Comparison of ENCODE assay signal across 8 cellular contexts in the genomic region with DNA sequence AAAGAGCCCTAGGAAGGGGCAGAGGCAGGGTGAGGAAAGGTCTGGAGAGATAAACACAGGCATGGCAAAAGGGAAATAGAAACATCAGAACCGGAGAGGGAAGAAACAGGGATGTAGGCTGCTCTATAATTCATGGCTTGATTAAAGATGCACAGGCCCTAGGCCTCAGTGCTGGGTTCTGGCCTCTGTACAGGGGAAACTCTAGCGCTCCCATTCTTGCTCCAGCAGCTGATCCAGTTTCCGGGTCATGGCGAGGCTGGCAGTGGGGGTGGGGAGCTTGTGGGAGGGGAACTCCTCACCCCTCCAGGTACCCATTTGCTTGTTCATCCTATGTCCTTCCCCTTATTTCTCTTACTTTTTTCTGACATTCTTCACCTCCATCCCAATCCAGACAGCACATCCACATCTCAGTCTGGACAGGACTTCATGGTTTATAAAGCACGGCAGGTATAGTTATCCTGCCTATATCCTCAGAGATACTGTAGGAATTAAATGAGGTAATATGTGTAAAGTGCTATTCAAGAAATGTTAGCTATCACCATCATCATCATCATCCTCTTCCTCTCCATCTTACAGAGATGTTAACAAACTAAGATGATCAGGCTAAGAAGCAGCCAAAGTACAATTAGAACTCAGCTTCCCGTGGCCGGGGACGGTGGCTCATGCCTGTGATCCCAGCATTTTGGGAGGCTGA. TPM values are rescaled to one million over a fixed set of nuclear protein-coding genes. Genes with fewer than 3 reads are reported as not detected.
DNase-seq lines count a peak whose midpoint lies in the region; ATAC-seq, FAIRE-seq and TF ChIP-seq lines count a peak whose summit lies in the region.

No MANE protein-coding gene starts in this region.

- no peak for TF ChIP-seq POLR2A in A549 (IDR thresholded peaks at IDR 0.05; ENCODE audit: low read length)

- no peak for FAIRE-seq in A549 (lab: Jason Lieb, UNC)

- H3K4me2 ChIP-seq in A549: peak overlapping the region; percentile 52

- no peak for DNase-seq in A549 (ENCODE audit: low read depth in 1 of 2, low spot score in 1 of 2)
- DNase-seq in CD4-positive, alpha-beta memory T cell: peak in 1 of 5 donors; percentile 37
- DNase-seq in cardiac fibroblast (ENCODE audit: low read depth in 2 of 2): peak; percentile 11 to 60
- DNase-seq in natural killer cell: no peak
- DNase-seq in ecto neural progenitor cell (ENCODE audit: low spot score): no peak
- DNase-seq in head of caudate nucleus: no peak
- no peak for DNase-seq in cerebellar nuclear complex (lab: John Stamatoyannopoulos, UW)

- H3K4me3 ChIP-seq in A549: no peak overlapping the region
- no peak overlapping the region for H3K4me3 ChIP-seq in CD4-positive, alpha-beta memory T cell (ENCODE audit: low read length in 2 of 2)
- H3K4me3 ChIP-seq in cardiac fibroblast (replicated peaks in 1 of 2; ENCODE audit: low read depth in 2 of 2, low read length in 2 of 2): no peak overlapping the region

- no peaks in the 10 kb centered on the region for H3K27me3 Mint-ChIP-seq in CD4-positive, alpha-beta memory T cell
- H3K27me3 Mint-ChIP-seq in natural killer cell (ENCODE audit: low read depth in 2 of 2): no peaks in the 10 kb centered on the region

- no peak for TF ChIP-seq RAD21 in A549 (conservative IDR thresholded peaks at IDR 0.05 in 1 of 2, IDR thresholded peaks at IDR 0.05 in 1 of 2)

- TF ChIP-seq EP300 in A549 (IDR thresholded peaks at IDR 0.05): no peak

- intact Hi-C loops in CD4-positive, alpha-beta memory T cell (cut with micrococcal nuclease): no loop called here
- intact Hi-C loops in natural killer cell (cut with micrococcal nuclease) (no loop called here), head of caudate nucleus (cut with DNase I) (no loop called here)

- peak overlapping the region in 2 of 8 donors; percentile 34 to 56 for H3K4me3 Mint-ChIP-seq in CD4-positive, alpha-beta memory T cell
- peak overlapping the region; percentile 25 for H3K4me3 Mint-ChIP-seq in natural killer cell

- no peaks in the 10 kb centered on the region for H3K9me3 ChIP-seq in A549
- no peaks in the 10 kb centered on the region for H3K9me3 ChIP-seq in CD4-positive, alpha-beta memory T cell (ENCODE audit: control insufficient read depth in 1 of 2, low read length in 2 of 2)

- H3K9me3 Mint-ChIP-seq in CD4-positive, alpha-beta memory T cell: no peaks in the 10 kb centered on the region
- H3K9me3 Mint-ChIP-seq in natural killer cell: no peaks in the 10 kb centered on the region

- peaks cover 13 to 36% (median 20%) of the 10 kb centered on the region in 4 donors for H3K4me1 Mint-ChIP-seq in CD4-positive, alpha-beta memory T cell
- peaks cover 14 to 20% of the 10 kb centered on the region in 2 donors for H3K4me1 Mint-ChIP-seq in natural killer cell

- ATAC-seq in A549 (no peak), natural killer cell (no peak), HG03159 (IDR thresholded peaks at IDR 0.05; ENCODE audit: unreplicated experiment) (no peak)

- 64% methylated on average over 8 of the region's 8 CpGs for WGBS in A549 (ENCODE audit: missing lambda C conversion rate)

- POLR2A ChIA-PET in A549 (lab: Yijun Ruan, JAX): interaction anchor here (0.6 kb wide), 1 partner anchor 344 kb away, joined by 3 read pairs; a partner anchor contains a TSS
- POLR2A ChIA-PET in CD4-positive, alpha-beta memory T cell (lab: Charles Lee; ENCODE audit: partially characterized antibody): no interaction called here

- no peaks in the 10 kb centered on the region for H3K27me3 ChIP-seq in CD4-positive, alpha-beta memory T cell (ENCODE audit: insufficient read depth, low read length)

- CTCF ChIA-PET in A549 (lab: Yijun Ruan, JAX): interaction anchor here (0.6 to 3.5 kb wide), 17 partner anchors 8 to 156 kb away, joined by 3 to 146 read pairs (median 5); a partner anchor contains a TSS
- CTCF ChIA-PET in CD4-positive, alpha-beta memory T cell (lab: Charles Lee; ENCODE audit: partially characterized antibody): interaction anchor here (1.2 to 3.4 kb wide), 7 partner anchors 9 to 157 kb away, joined by 3 to 41 read pairs (median 9); no protein-coding TSS in a partner anchor

- peak overlapping the region in 5 of 7 donors; percentile 57 to 91 (median 74) for H3K27ac Mint-ChIP-seq in CD4-positive, alpha-beta memory T cell
- peak overlapping the region in 1 of 2 donors; percentile 79 for H3K27ac Mint-ChIP-seq in natural killer cell

- H3K36me3 ChIP-seq in CD4-positive, alpha-beta memory T cell (ENCODE audit: insufficient read depth, low read length): no peaks in the 10 kb centered on the region

- no peak for TF ChIP-seq CTCF in A549 (IDR thresholded peaks at IDR 0.05)
- TF ChIP-seq CTCF in cardiac fibroblast (IDR thresholded peaks at IDR 0.05; ENCODE audit: low read depth, low read length): no peak
- TF ChIP-seq CTCF in natural killer cell (IDR thresholded peaks at IDR 0.05): no peak

- peak overlapping the region; percentile 37 to 68; a peak in 5 of 6 replicates for H3K27ac ChIP-seq in A549
- H3K27ac ChIP-seq in CD4-positive, alpha-beta memory T cell (ENCODE audit: low read depth, low read length): no peak overlapping the region

- no peaks in the 10 kb centered on the region for H3K36me3 Mint-ChIP-seq in CD4-positive, alpha-beta memory T cell
- H3K36me3 Mint-ChIP-seq in natural killer cell: no peaks in the 10 kb centered on the region

- H3K4me1 ChIP-seq in A549: peaks cover 69% of the 10 kb centered on the region
- peaks cover 23% of the 10 kb centered on the region for H3K4me1 ChIP-seq in CD4-positive, alpha-beta memory T cell (ENCODE audit: insufficient read depth, low read length)

TF ChIP-seq in A549, 52 proteins besides CTCF, POLR2A, EP300 and RAD21 (continues in another document):
- TF ChIP-seq ESRRA (IDR thresholded peaks at IDR 0.05; ENCODE audit: borderline replicate concordance, low read length): no peak
- TF ChIP-seq, protein P1, sequence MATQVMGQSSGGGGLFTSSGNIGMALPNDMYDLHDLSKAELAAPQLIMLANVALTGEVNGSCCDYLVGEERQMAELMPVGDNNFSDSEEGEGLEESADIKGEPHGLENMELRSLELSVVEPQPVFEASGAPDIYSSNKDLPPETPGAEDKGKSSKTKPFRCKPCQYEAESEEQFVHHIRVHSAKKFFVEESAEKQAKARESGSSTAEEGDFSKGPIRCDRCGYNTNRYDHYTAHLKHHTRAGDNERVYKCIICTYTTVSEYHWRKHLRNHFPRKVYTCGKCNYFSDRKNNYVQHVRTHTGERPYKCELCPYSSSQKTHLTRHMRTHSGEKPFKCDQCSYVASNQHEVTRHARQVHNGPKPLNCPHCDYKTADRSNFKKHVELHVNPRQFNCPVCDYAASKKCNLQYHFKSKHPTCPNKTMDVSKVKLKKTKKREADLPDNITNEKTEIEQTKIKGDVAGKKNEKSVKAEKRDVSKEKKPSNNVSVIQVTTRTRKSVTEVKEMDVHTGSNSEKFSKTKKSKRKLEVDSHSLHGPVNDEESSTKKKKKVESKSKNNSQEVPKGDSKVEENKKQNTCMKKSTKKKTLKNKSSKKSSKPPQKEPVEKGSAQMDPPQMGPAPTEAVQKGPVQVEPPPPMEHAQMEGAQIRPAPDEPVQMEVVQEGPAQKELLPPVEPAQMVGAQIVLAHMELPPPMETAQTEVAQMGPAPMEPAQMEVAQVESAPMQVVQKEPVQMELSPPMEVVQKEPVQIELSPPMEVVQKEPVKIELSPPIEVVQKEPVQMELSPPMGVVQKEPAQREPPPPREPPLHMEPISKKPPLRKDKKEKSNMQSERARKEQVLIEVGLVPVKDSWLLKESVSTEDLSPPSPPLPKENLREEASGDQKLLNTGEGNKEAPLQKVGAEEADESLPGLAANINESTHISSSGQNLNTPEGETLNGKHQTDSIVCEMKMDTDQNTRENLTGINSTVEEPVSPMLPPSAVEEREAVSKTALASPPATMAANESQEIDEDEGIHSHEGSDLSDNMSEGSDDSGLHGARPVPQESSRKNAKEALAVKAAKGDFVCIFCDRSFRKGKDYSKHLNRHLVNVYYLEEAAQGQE (IDR thresholded peaks at IDR 0.05): no peak
- TF ChIP-seq HEYL (CRISPR knock-in tag; IDR thresholded peaks at IDR 0.05): no peak
- TF ChIP-seq NR3C1 (IDR thresholded peaks at IDR 0.05): no peak

RNA-seq across cellular contexts. Expression of a gene that starts 8.0 kb away (rescaled TPM):
- not detected in 2 replicates for polyA plus RNA-seq in A549 (2011; rRNA removed)
- polyA plus RNA-seq in A549 (2012; cell fraction: cytosol; rRNA removed): 0.04 TPM in 1 of 2 replicates, not detected in the other
- polyA plus RNA-seq in A549 (2012; cell fraction: nucleus; rRNA removed): 0.15 and 0.18 TPM in 2 replicates
- 0.04 TPM in 1 of 3 replicates, not detected in the others for polyA plus RNA-seq in A549 (2017; fragmentation: RNase III; extraction: RNeasy Plus Mini Kit Qiagen cat#74134 plus additional on column Dnase treatment)
- polyA minus RNA-seq in A549 (2011; rRNA and poly(A)+ RNA removed): not detected in 2 replicates
- under 1 TPM in 1 of 2 experiments, not detected in 1; 0.36 TPM for total RNA-seq in CD4-positive, alpha-beta memory T cell
- not detected for polyA plus RNA-seq in CD4-positive, alpha-beta memory T cell
- total RNA-seq in natural killer cell: 1 to 10 TPM in 1 of 3 donors, under 1 TPM in 2; 0.45 to 4.9 (median 0.59) TPM

RNA-seq across cellular contexts. Expression of a gene that starts 12.3 kb away (rescaled TPM):
- 1.8 and 3.0 TPM in 2 replicates for polyA plus RNA-seq in A549 (2011; rRNA removed)
- polyA plus RNA-seq in A549 (2012; cell fraction: cytosol; rRNA removed): 3.6 and 5.9 TPM in 2 replicates
- polyA plus RNA-seq in A549 (2012; cell fraction: nucleus; rRNA removed): 3.9 and 4.4 TPM in 2 replicates
- polyA plus RNA-seq in A549 (2017; fragmentation: RNase III; extraction: RNeasy Plus Mini Kit Qiagen cat#74134 plus additional on column Dnase treatment): 10.0 to 14.9 TPM (median 14.1 TPM) in 3 replicates
- polyA minus RNA-seq in A549 (2011; rRNA and poly(A)+ RNA removed): 9.2 and 9.4 TPM in 2 replicates
- total RNA-seq in CD4-positive, alpha-beta memory T cell: 1 to 10 TPM; 1.8 to 2.1 TPM
- not detected for polyA plus RNA-seq in CD4-positive, alpha-beta memory T cell
- 1 to 10 TPM; 5.4 to 9.8 (median 8.9) TPM for total RNA-seq in natural killer cell

RNA-seq across cellular contexts. Expression of a gene that starts 46.8 kb away (rescaled TPM):
- 31.7 and 36.1 TPM in 2 replicates for polyA plus RNA-seq in A549 (2011; rRNA removed)
- 16.5 and 22.7 TPM in 2 replicates for polyA plus RNA-seq in A549 (2012; cell fraction: cytosol; rRNA removed)
- 49.4 and 51.0 TPM in 2 replicates for polyA plus RNA-seq in A549 (2012; cell fraction: nucleus; rRNA removed)
- polyA plus RNA-seq in A549 (2017; fragmentation: RNase III; extraction: RNeasy Plus Mini Kit Qiagen cat#74134 plus additional on column Dnase treatment): 21.5 to 30.0 TPM (median 27.2 TPM) in 3 replicates
- polyA minus RNA-seq in A549 (2011; rRNA and poly(A)+ RNA removed): 57.4 and 67.8 TPM in 2 replicates
- 100 to 1,000 TPM; 158 to 162 TPM for total RNA-seq in CD4-positive, alpha-beta memory T cell
- 10 to 100 TPM; 28.8 to 64.7 TPM for polyA plus RNA-seq in CD4-positive, alpha-beta memory T cell
- total RNA-seq in natural killer cell: 100 to 1,000 TPM; 177 to 232 (median 207) TPM

RNA-seq across cellular contexts. Expression of a gene that starts 47.3 kb away (rescaled TPM):
- polyA plus RNA-seq in A549 (2011; rRNA removed) (590 and 613 TPM in 2 replicates), A549 (2017; fragmentation: RNase III; extraction: RNeasy Plus Mini Kit Qiagen cat#74134 plus additional on column Dnase treatment) (300 to 339 TPM (median 304 TPM) in 3 replicates)
- polyA plus RNA-seq in A549 (2012; cell fraction: cytosol; rRNA removed): 171 and 206 TPM in 2 replicates
- polyA plus RNA-seq in A549 (2012; cell fraction: nucleus; rRNA removed): 62.3 and 114 TPM in 2 replicates
- 178 and 220 TPM in 2 replicates for polyA minus RNA-seq in A549 (2011; rRNA and poly(A)+ RNA removed)
- 10 to 100 TPM; 81.6 to 92.0 TPM for total RNA-seq in CD4-positive, alpha-beta memory T cell
- polyA plus RNA-seq in CD4-positive, alpha-beta memory T cell: 100 to 1,000 TPM; 149 to 200 TPM
- total RNA-seq in natural killer cell: 10 to 100 TPM; 66.3 to 83.6 (median 79.7) TPM

Comparison
In these comparisons a context has a peak if more than half of its experiments do, and no peak if none do; other contexts are left out.
1. DNase-seq: peak in cardiac fibroblast (2 of 2); none in A549 (0 of 2), natural killer cell (single experiment), ecto neural progenitor cell (single experiment), head of caudate nucleus (0 of 42) and cerebellar nuclear complex (0 of 2).